ENCODE assay signal across 22 cellular contexts in genomic region chr12:86530996-86531655, GRCh38.
"Had no signal": no experiment of that assay in that cellular context is flagged by ENCODE, and none has a peak within 500 bp of the region (broad histone marks: within the 10 kb centered on the region; RNA-seq: fewer than 3 reads in every experiment).

No MANE protein-coding gene starts in this region.

- H3K27me3 ChIP-seq: cardiac muscle cell, hepatocyte, pancreas, right lobe of liver, stomach, suprapubic skin, tibial nerve had no signal

- ATAC-seq: activated T-cell treated with anti-CD3 and anti-CD28 coated beads, Interleukin-2, amount 50 U/mL, for 4 hours; left ventricle myocardium superior; natural killer cell; pancreas; right lobe of liver; stimulated activated effector memory CD8-positive, alpha-beta T cell treated with anti-CD3 and anti-CD28 coated beads, Interleukin-12 subunit alpha, Interleukin-12 subunit beta, amount 100 ng/mL, for 72 hours had no signal

- H3K9me3 ChIP-seq: pancreas, right lobe of liver, suprapubic skin had no signal

- H3K27ac ChIP-seq: cardiac muscle cell, hepatocyte, pancreas, right lobe of liver, stomach, suprapubic skin, tibial nerve had no signal

- DNase-seq: activated CD4-positive, alpha-beta T cell treated with anti-CD3 and anti-CD28 coated beads, Interleukin-2, amount 50 U/mL, for 4 hours; activated CD8-positive, alpha-beta memory T cell treated with anti-CD3 and anti-CD28 coated beads, Interleukin-2, amount 50 U/mL, for 48 hours; activated naive CD4-positive, alpha-beta T cell; activated T-cell treated with anti-CD3 and anti-CD28 coated beads, Interleukin-2, amount 50 U/mL, for 4 hours; amniotic stem cell; effector CD4-positive, alpha-beta T cell; erythroblast; glutamatergic neuron; left ventricle myocardium superior; midbrain; natural killer cell; pancreas; right lobe of liver; small intestine; stimulated activated CD4-positive, alpha-beta T cell treated with anti-CD3 and anti-CD28 coated beads, Interleukin-2, amount 100 ng/mL, for 24 hours; stomach; T-helper 1 cell had no signal

- H3K4me3 ChIP-seq: cardiac muscle cell, hepatocyte, pancreas, right lobe of liver, stomach, suprapubic skin, tibial nerve had no signal

- H3K4me1 ChIP-seq: pancreas, right lobe of liver, stomach, suprapubic skin, tibial nerve had no signal

- H3K36me3 ChIP-seq: cardiac muscle cell, pancreas, right lobe of liver, stomach, suprapubic skin, tibial nerve had no signal
